Comparison of ENCODE assay signal across 14 cellular contexts in genomic region chr16:4617880-4618279, GRCh38. TPM values are rescaled to one million over a fixed set of nuclear protein-coding genes. Genes with fewer than 3 reads are reported as not detected.
DNase-seq lines count a peak whose midpoint lies in the region; ATAC-seq, FAIRE-seq and TF ChIP-seq lines count a peak whose summit lies in the region.
"Had no signal": no experiment of that assay in that cellular context is flagged by ENCODE, and none has a peak within 500 bp of the region (broad histone marks: within the 10 kb centered on the region; RNA-seq: fewer than 3 reads in every experiment).

No MANE protein-coding gene starts in this region.

- H3K79me1 ChIP-seq in H1 (ENCODE audit: low read depth, low read length) = peaks cover 4% of the 10 kb centered on the region; the same call in 1 of the 2 replicates

- H4K5ac ChIP-seq in H1 (ENCODE audit: insufficient read length, low read depth, low read length) = no peak overlapping the region

- CTCF ChIA-PET in H1 (lab: Charles Lee; ENCODE audit: partially characterized antibody) = interaction anchor here (0.7 to 2.9 kb wide), 14 partner anchors 8 to 112 kb away, joined by 3 to 17 read pairs (median 5); partner anchors contain the start of gene MGRN1

- no peaks in the 10 kb centered on the region for H3F3A ChIP-seq in Loucy (ENCODE audit: low read depth)
- H3F3A ChIP-seq in MM.1S (ENCODE audit: insufficient read depth, low read length) = peaks cover 17% of the 10 kb centered on the region; the same call in 1 of the 2 replicates

- no peaks in the 10 kb centered on the region for H3K9me3 Mint-ChIP-seq in osteocyte (ENCODE audit: unreplicated experiment)

- peak overlapping the region in 1 of 2 experiments; percentile 78; a peak in 2 of 4 replicates for H3K4me3 ChIP-seq in DND-41 (ENCODE audit: low read depth in 1 of 2, low read length in 2 of 2)
- no peak overlapping the region for H3K4me3 ChIP-seq in Loucy (ENCODE audit: low read length, poor library complexity, severe bottlenecking)
- H3K4me3 ChIP-seq in H1 (ENCODE audit: extremely low read depth in 1 of 4, insufficient read depth in 2 of 4, low read depth in 3 of 4, low read length in 4 of 4) = no peak overlapping the region
- no peak overlapping the region for H3K4me3 ChIP-seq in MM.1S (ENCODE audit: low read length)

- 0 out of 2 replicates have a peak overlapping the region, but pooled peaks have one; percentile 48 for H2BK20ac ChIP-seq in H1 (ENCODE audit: low read length)

- no peak for TF ChIP-seq EP300 in H1 (IDR thresholded peaks at IDR 0.05; ENCODE audit: borderline replicate concordance in 1 of 2, low read depth in 2 of 2, low read length in 2 of 2)

- no peak for TF ChIP-seq POLR2A in H1 (IDR thresholded peaks at IDR 0.05; ENCODE audit: control extremely low read depth in 1 of 2, low read depth in 2 of 2, low read length in 2 of 2)

- H2BK5ac ChIP-seq in H1 (ENCODE audit: low read depth, low read length) = peak overlapping the region; percentile 52; the same call in 1 of the 2 replicates

- H3K27me3 ChIP-seq in DND-41 (ENCODE audit: insufficient read depth, low read length, poor library complexity) (no peaks in the 10 kb centered on the region), Loucy (ENCODE audit: insufficient read depth, low read length, poor library complexity, severe bottlenecking) (no peaks in the 10 kb centered on the region), H1 (replicated peaks in 1 of 4; ENCODE audit: control insufficient read depth in 3 of 4, extremely low read depth in 1 of 4, insufficient read depth in 3 of 4, low read length in 3 of 4) (no peaks in the 10 kb centered on the region), MM.1S (replicated peaks; ENCODE audit: insufficient read depth, low read length) (no peaks in the 10 kb centered on the region)
- H3K27me3 ChIP-seq: brain microvascular endothelial cell had no signal

- ATAC-seq in DND-41 (ENCODE audit: insufficient read depth, low read depth) = no peak

- peaks cover 12% of the 10 kb centered on the region for H3K23me2 ChIP-seq in H1 (ENCODE audit: low read depth, low read length)

- peak overlapping the region; percentile 55 for H4K91ac ChIP-seq in H1 (replicated peaks; ENCODE audit: insufficient read length, low read length)

- H3K27me3 Mint-ChIP-seq in osteocyte (ENCODE audit: unreplicated experiment) = no peaks in the 10 kb centered on the region

- H3K9me3 ChIP-seq in DND-41 (ENCODE audit: insufficient read depth, low read length, severe bottlenecking) = no peaks in the 10 kb centered on the region
- H3K9me3 ChIP-seq in Loucy (ENCODE audit: insufficient read depth, low read depth, low read length) = no peaks in the 10 kb centered on the region
- no peaks in the 10 kb centered on the region for H3K9me3 ChIP-seq in H1 (ENCODE audit: insufficient read depth in 2 of 2, low read depth in 1 of 2, low read length in 1 of 2)
- H3K9me3 ChIP-seq in MM.1S (replicated peaks; ENCODE audit: insufficient read depth, low read length) = no peaks in the 10 kb centered on the region

- no peak overlapping the region for H3K23ac ChIP-seq in H1 (ENCODE audit: insufficient read length)

- H3K9me2 ChIP-seq in Loucy (replicated peaks; ENCODE audit: low read depth, low read length) = no peaks in the 10 kb centered on the region
- no peaks in the 10 kb centered on the region for H3K9me2 ChIP-seq in MM.1S (replicated peaks; ENCODE audit: insufficient read depth, low read length)

- peak overlapping the region; percentile 67 for H3K27ac Mint-ChIP-seq in osteocyte (ENCODE audit: unreplicated experiment)

- H2AFZ ChIP-seq in DND-41 (ENCODE audit: low read depth, low read length) (no peak overlapping the region), Loucy (ENCODE audit: low read length) (no peak overlapping the region), H1 (ENCODE audit: low read length) (no peak overlapping the region), MM.1S (ENCODE audit: low read length) (no peak overlapping the region)

- H3K9ac ChIP-seq in DND-41 (ENCODE audit: low read depth, low read length) (peak overlapping the region; percentile 90; the same call in 1 of the 2 replicates), Loucy (ENCODE audit: low read depth, low read length, poor library complexity, severe bottlenecking) (peak overlapping the region; percentile 76), H1 (replicated peaks in 1 of 4; ENCODE audit: extremely low read depth in 1 of 4, low read depth in 3 of 4, low read length in 3 of 4) (no peak overlapping the region; a peak in 1 of 7 replicates), MM.1S (ENCODE audit: low read length) (no peak overlapping the region)

- H3K14ac ChIP-seq in H1 (ENCODE audit: insufficient read length) = no peak overlapping the region

- DNase-seq in DND-41 (no peak), H1 (ENCODE audit: low read depth in 1 of 2, low spot score in 2 of 2) (no peak), osteocyte (ENCODE audit: extremely low spot score, unreplicated experiment) (no peak), NCI-H526 (lab: John Stamatoyannopoulos, UW) (no peak), MM.1S (no peak), NCI-H187 (lab: John Stamatoyannopoulos, UW) (no peak), NK-92 (lab: John Stamatoyannopoulos, UW; ENCODE audit: unreplicated experiment) (no peak)
- DNase-seq: brain microvascular endothelial cell; DMS79; NCI-H1105; NCI-H748 treated with DMSO at 0.1 percent for 48 hours; stimulated activated CD4-positive, alpha-beta T cell treated with anti-CD3 and anti-CD28 coated beads, Interleukin-12 subunit alpha, Interleukin-12 subunit beta, amount 100 ng/mL, for 4 hours; stimulated activated CD8-positive, alpha-beta memory T cell treated with anti-CD3 and anti-CD28 coated beads, Interleukin-4, amount 100 ng/mL, for 48 hours had no signal

- peaks cover 47% of the 10 kb centered on the region for H3K4me1 ChIP-seq in DND-41 (ENCODE audit: insufficient read depth, low read length)
- peaks cover 12% of the 10 kb centered on the region for H3K4me1 ChIP-seq in Loucy (ENCODE audit: insufficient read depth, low read length, poor library complexity, severe bottlenecking)
- H3K4me1 ChIP-seq in H1 (replicated peaks in 1 of 4; ENCODE audit: control insufficient read depth in 3 of 4, insufficient read depth in 4 of 4, low read length in 3 of 4) = peaks cover 0 to 35% (median 22%) of the 10 kb centered on the region in 4 experiments; a peak in 6 of 7 replicates
- peaks cover 18% of the 10 kb centered on the region for H3K4me1 ChIP-seq in MM.1S (ENCODE audit: low read length)

- H3K56ac ChIP-seq in H1 (replicated peaks; ENCODE audit: insufficient read length, low read depth, low read length) = no peak overlapping the region

- H4K8ac ChIP-seq in H1 (ENCODE audit: extremely low read depth, insufficient read depth, low read length) = no peak overlapping the region; the same call in none of the 2 replicates

- peak overlapping the region; percentile 72 for H2BK15ac ChIP-seq in H1 (ENCODE audit: low read length)

- peak overlapping the region; percentile 26 for H3K4me3 Mint-ChIP-seq in osteocyte (ENCODE audit: unreplicated experiment)

- no peak overlapping the region for H3K4ac ChIP-seq in H1 (replicated peaks; ENCODE audit: insufficient read length, low read depth, low read length)

- H3K27ac ChIP-seq in DND-41 (ENCODE audit: low read length) = peak overlapping the region; percentile 84
- peak overlapping the region; percentile 98; the same call in 1 of the 2 replicates for H3K27ac ChIP-seq in H1 (ENCODE audit: low read depth, low read length)
- H3K27ac ChIP-seq in MM.1S (ENCODE audit: low read length) = no peak overlapping the region
- H3K27ac ChIP-seq: brain microvascular endothelial cell had no signal

- peak overlapping the region; percentile 75 for H3K4me2 ChIP-seq in DND-41 (ENCODE audit: insufficient read depth, low read length)
- H3K4me2 ChIP-seq in Loucy (ENCODE audit: low read depth, low read length, poor library complexity, severe bottlenecking) = peak overlapping the region; percentile 16
- peak overlapping the region; percentile 18 to 95; a peak in 1 of 4 replicates for H3K4me2 ChIP-seq in H1 (ENCODE audit: insufficient read depth in 1 of 2, low read depth in 2 of 2, low read length in 2 of 2)
- no peak overlapping the region for H3K4me2 ChIP-seq in MM.1S (ENCODE audit: low read depth, low read length)

- 0 out of 2 replicates have a peak overlapping the region, but pooled peaks have one; percentile 7 for H3K18ac ChIP-seq in H1 (ENCODE audit: extremely low read depth, low read length)

- H3K36me3 ChIP-seq in DND-41 (ENCODE audit: insufficient read depth, low read length) (peaks cover 6% of the 10 kb centered on the region; the same call in 1 of the 2 replicates), Loucy (ENCODE audit: insufficient read depth, low read length) (no peaks in the 10 kb centered on the region), H1 (ENCODE audit: control insufficient read depth in 2 of 4, insufficient read depth in 4 of 4, low read length in 3 of 4) (no peaks in the 10 kb centered on the region), MM.1S (replicated peaks; ENCODE audit: insufficient read depth, low read length) (no peaks in the 10 kb centered on the region)
- H3K36me3 ChIP-seq: brain microvascular endothelial cell had no signal

- H2BK120ac ChIP-seq in H1 (replicated peaks; ENCODE audit: low read depth, low read length) = no peak overlapping the region

- H4K20me1 ChIP-seq in DND-41 (ENCODE audit: insufficient read depth, low read length) = peaks cover 12% of the 10 kb centered on the region
- peaks cover 4% of the 10 kb centered on the region for H4K20me1 ChIP-seq in Loucy (ENCODE audit: insufficient read depth, low read length, poor library complexity, severe bottlenecking)
- H4K20me1 ChIP-seq in H1 (replicated peaks in 1 of 2; ENCODE audit: control insufficient read depth in 1 of 2, insufficient read depth in 2 of 2, low read length in 2 of 2) = peaks cover 0 to 8% of the 10 kb centered on the region in 2 experiments
- no peaks in the 10 kb centered on the region for H4K20me1 ChIP-seq in MM.1S (ENCODE audit: insufficient read depth, low read length)

- TF ChIP-seq RAD21 in H1 (IDR thresholded peaks at IDR 0.05 in 1 of 2, conservative IDR thresholded peaks at IDR 0.05 in 1 of 2; ENCODE audit: low read depth in 2 of 2, low read length in 2 of 2) = no peak

- peak overlapping the region; percentile 80 for H2BK12ac ChIP-seq in H1 (ENCODE audit: low read depth, low read length)

- TF ChIP-seq CTCF in DND-41 (IDR thresholded peaks at IDR 0.05; ENCODE audit: borderline replicate concordance, extremely low read depth, low read length, poor library complexity, severe bottlenecking) = no peak
- TF ChIP-seq CTCF in Loucy (conservative IDR thresholded peaks at IDR 0.05; ENCODE audit: low read length) = no peak
- no peak for TF ChIP-seq CTCF in H1 (IDR thresholded peaks at IDR 0.05; ENCODE audit: control extremely low read depth in 1 of 3, insufficient read depth in 1 of 3, low read depth in 1 of 3, low read length in 3 of 3)
- no peak for TF ChIP-seq CTCF in osteocyte (IDR thresholded peaks at IDR 0.05)
- no peak for TF ChIP-seq CTCF in MM.1S (IDR thresholded peaks at IDR 0.05; ENCODE audit: low read length)

- H2AK5ac ChIP-seq in H1 (ENCODE audit: low read depth, low read length) = peak overlapping the region; percentile 48; the same call in 1 of the 2 replicates

- 88% methylated on average over 8 of the region's 8 CpGs; no CpG with 5 or more reads in 1 of the 2 experiments for WGBS in H1 (ENCODE audit: extremely low coverage in 1 of 2, insufficient coverage in 1 of 2, insufficient read length in 1 of 2, insufficient replicate concordance in 2 of 2, low coverage in 1 of 2, low lambda C conversion rate in 2 of 2, missing lambda C conversion rate in 1 of 2), 2 experiments

- H3K36me3 Mint-ChIP-seq in osteocyte (ENCODE audit: unreplicated experiment) = no peaks in the 10 kb centered on the region

- no peak for FAIRE-seq in H1 (lab: Jason Lieb, UNC)

- H3K4me1 Mint-ChIP-seq in osteocyte (ENCODE audit: unreplicated experiment) = peaks cover 28% of the 10 kb centered on the region

- H3K79me2 ChIP-seq in DND-41 (ENCODE audit: insufficient read depth, low read length) (peaks cover 55% of the 10 kb centered on the region), Loucy (ENCODE audit: insufficient read depth, low read length) (peaks cover 17% of the 10 kb centered on the region), H1 (ENCODE audit: control insufficient read depth in 1 of 2, insufficient read depth in 2 of 2, low read length in 2 of 2) (peaks cover 5 to 15% of the 10 kb centered on the region in 2 experiments; a peak in 3 of 4 replicates), MM.1S (ENCODE audit: low read length) (peaks cover 13% of the 10 kb centered on the region)

- POLR2A ChIA-PET in H1 (lab: Charles Lee; ENCODE audit: partially characterized antibody) = interaction anchor here (1.1 to 13.3 kb wide), 4 partner anchors 7 to 76 kb away, joined by 3 to 126 read pairs (median 42); partner anchors contain the start of genes MGRN1 and NUDT16L1

RNA-seq across cellular contexts. Expression of gene UBALD1, which starts 3.2 kb away (rescaled TPM):
- 52.2 and 62.0 TPM in 2 replicates for total RNA-seq in H1 (2021; fragmentation: NEBNext Ultra II Directional; extraction: Animal tissue kit (Norgen Biotek cat#: 25700))
- polyA plus RNA-seq in H1 (2011; rRNA removed) = 28.6 and 48.9 TPM in 2 replicates
- 20.7 TPM for polyA plus RNA-seq in H1 (2011; cell fraction: cytosol; rRNA removed)
- 44.3 TPM for polyA plus RNA-seq in H1 (2011; cell fraction: nucleus; rRNA removed)
- polyA plus RNA-seq in H1 (2012, experiment 1 of 2) = 31.3 to 45.9 TPM (median 41.7 TPM) in 4 replicates
- 25.4 TPM for polyA plus RNA-seq in H1 (2012, experiment 2 of 2)
- polyA plus RNA-seq in H1 (2013, experiment 1 of 2) = 36.1 TPM
- polyA plus RNA-seq in H1 (2013, experiment 2 of 2) = 36.7 TPM
- 3.9 and 5.5 TPM in 2 replicates for polyA minus RNA-seq in H1 (2011; rRNA and poly(A)+ RNA removed)
- 28.0 TPM for polyA minus RNA-seq in H1 (2011; cell fraction: cytosol; rRNA and poly(A)+ RNA removed)
- polyA minus RNA-seq in H1 (2011; cell fraction: nucleus; rRNA and poly(A)+ RNA removed) = 45.1 TPM
- total RNA-seq in osteocyte = 33.6 and 38.4 TPM in 2 replicates

RNA-seq across cellular contexts. Expression of gene MGRN1, which starts 6.7 kb away (rescaled TPM):
- total RNA-seq in H1 (2021; fragmentation: NEBNext Ultra II Directional; extraction: Animal tissue kit (Norgen Biotek cat#: 25700)) = 79.4 and 82.3 TPM in 2 replicates
- 15.0 and 30.1 TPM in 2 replicates for polyA plus RNA-seq in H1 (2011; rRNA removed)
- polyA plus RNA-seq in H1 (2011; cell fraction: cytosol; rRNA removed) = 12.4 TPM
- 33.9 TPM for polyA plus RNA-seq in H1 (2011; cell fraction: nucleus; rRNA removed)
- 39.5 to 72.9 TPM (median 65.4 TPM) in 4 replicates for polyA plus RNA-seq in H1 (2012, experiment 1 of 2)
- polyA plus RNA-seq in H1 (2012, experiment 2 of 2) = 52.0 TPM
- polyA plus RNA-seq in H1 (2013, experiment 1 of 2) = 46.7 TPM
- polyA plus RNA-seq in H1 (2013, experiment 2 of 2) = 47.1 TPM
- polyA minus RNA-seq in H1 (2011; rRNA and poly(A)+ RNA removed) = 17.9 and 22.6 TPM in 2 replicates
- 30.4 TPM for polyA minus RNA-seq in H1 (2011; cell fraction: cytosol; rRNA and poly(A)+ RNA removed)
- 30.7 TPM for polyA minus RNA-seq in H1 (2011; cell fraction: nucleus; rRNA and poly(A)+ RNA removed)
- total RNA-seq in osteocyte = 88.0 and 94.6 TPM in 2 replicates

Comparison
In these comparisons a context has a peak if more than half of its experiments do, and no peak if none do; other contexts are left out.
1. H3K9ac ChIP-seq: peak in DND-41 (single experiment) and Loucy (single experiment); none in H1 (0 of 4) and MM.1S (single experiment).